1 cellular context compared by ENCODE assay signal in the genomic region with DNA sequence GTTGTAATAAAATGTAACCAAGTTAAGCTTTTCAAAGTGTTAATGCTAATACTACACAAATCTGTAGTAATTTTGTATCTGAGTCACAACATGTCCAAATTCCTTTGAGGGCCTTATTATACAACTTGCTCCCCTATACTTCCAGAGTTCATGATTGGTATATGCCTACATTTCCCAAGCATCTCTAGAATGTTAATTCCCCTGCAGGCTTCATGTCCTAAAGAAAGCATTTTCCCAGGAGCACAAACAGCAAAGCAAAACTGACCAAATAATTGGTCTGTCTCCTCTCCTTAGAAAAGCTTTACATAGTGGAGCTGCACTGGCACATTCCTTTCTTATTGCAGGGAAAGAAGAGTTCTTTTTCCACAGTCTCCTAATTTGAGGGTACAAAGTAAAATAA.
TF ChIP-seq lines count a peak whose summit lies in the region.

No MANE protein-coding gene starts in this region.

TF ChIP-seq in K562, 482 proteins besides CTCF, POLR2A, EP300 and RAD21:
- TF ChIP-seq, protein P1, sequence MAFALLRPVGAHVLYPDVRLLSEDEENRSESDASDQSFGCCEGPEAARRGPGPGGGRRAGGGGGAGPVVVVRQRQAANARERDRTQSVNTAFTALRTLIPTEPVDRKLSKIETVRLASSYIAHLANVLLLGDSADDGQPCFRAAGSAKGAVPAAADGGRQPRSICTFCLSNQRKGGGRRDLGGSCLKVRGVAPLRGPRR (CRISPR knock-in tag; IDR thresholded peaks at IDR 0.05) = no peak
- TF ChIP-seq, protein P2, sequence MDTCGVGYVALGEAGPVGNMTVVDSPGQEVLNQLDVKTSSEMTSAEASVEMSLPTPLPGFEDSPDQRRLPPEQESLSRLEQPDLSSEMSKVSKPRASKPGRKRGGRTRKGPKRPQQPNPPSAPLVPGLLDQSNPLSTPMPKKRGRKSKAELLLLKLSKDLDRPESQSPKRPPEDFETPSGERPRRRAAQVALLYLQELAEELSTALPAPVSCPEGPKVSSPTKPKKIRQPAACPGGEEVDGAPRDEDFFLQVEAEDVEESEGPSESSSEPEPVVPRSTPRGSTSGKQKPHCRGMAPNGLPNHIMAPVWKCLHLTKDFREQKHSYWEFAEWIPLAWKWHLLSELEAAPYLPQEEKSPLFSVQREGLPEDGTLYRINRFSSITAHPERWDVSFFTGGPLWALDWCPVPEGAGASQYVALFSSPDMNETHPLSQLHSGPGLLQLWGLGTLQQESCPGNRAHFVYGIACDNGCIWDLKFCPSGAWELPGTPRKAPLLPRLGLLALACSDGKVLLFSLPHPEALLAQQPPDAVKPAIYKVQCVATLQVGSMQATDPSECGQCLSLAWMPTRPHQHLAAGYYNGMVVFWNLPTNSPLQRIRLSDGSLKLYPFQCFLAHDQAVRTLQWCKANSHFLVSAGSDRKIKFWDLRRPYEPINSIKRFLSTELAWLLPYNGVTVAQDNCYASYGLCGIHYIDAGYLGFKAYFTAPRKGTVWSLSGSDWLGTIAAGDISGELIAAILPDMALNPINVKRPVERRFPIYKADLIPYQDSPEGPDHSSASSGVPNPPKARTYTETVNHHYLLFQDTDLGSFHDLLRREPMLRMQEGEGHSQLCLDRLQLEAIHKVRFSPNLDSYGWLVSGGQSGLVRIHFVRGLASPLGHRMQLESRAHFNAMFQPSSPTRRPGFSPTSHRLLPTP (IDR thresholded peaks at IDR 0.05; ENCODE audit: borderline replicate concordance, extremely low read depth, insufficient read length) = no peak
- TF ChIP-seq FOXM1 (IDR thresholded peaks at IDR 0.05; ENCODE audit: low read depth) = no peak
- no peak for TF ChIP-seq FOXM1 (CRISPR knock-in tag; IDR thresholded peaks at IDR 0.05; ENCODE audit: low read depth)
- TF ChIP-seq TCF7L2 (IDR thresholded peaks at IDR 0.05; ENCODE audit: low read depth, low read length) = no peak
- no peak for TF ChIP-seq KLF16 (IDR thresholded peaks at IDR 0.05)
- TF ChIP-seq TCFL5 (CRISPR knock-in tag; conservative IDR thresholded peaks at IDR 0.05) = no peak
- TF ChIP-seq HNRNPLL (IDR thresholded peaks at IDR 0.05; ENCODE audit: low read depth, low read length, poor library complexity, severe bottlenecking) = no peak
- TF ChIP-seq KDM5B (IDR thresholded peaks at IDR 0.05; ENCODE audit: insufficient replicate concordance, low read depth, low read length) = no peak
- TF ChIP-seq, protein P3, sequence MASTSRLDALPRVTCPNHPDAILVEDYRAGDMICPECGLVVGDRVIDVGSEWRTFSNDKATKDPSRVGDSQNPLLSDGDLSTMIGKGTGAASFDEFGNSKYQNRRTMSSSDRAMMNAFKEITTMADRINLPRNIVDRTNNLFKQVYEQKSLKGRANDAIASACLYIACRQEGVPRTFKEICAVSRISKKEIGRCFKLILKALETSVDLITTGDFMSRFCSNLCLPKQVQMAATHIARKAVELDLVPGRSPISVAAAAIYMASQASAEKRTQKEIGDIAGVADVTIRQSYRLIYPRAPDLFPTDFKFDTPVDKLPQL (IDR thresholded peaks at IDR 0.05; ENCODE audit: extremely low read depth, insufficient read length) = no peak
- TF ChIP-seq HMG20B (CRISPR knock-in tag; IDR thresholded peaks at IDR 0.05) = no peak
- TF ChIP-seq JUND (IDR thresholded peaks at IDR 0.05; ENCODE audit: borderline replicate concordance, low read depth, low read length) = no peak
- no peak for TF ChIP-seq JUND (tag; IDR thresholded peaks at IDR 0.05; ENCODE audit: borderline replicate concordance, low read depth, low read length)
- no peak for TF ChIP-seq FOXJ3 (CRISPR knock-in tag; IDR thresholded peaks at IDR 0.05)
- no peak for TF ChIP-seq ZNF830 (CRISPR knock-in tag; IDR thresholded peaks at IDR 0.05)
- TF ChIP-seq SMAD1 (IDR thresholded peaks at IDR 0.05; ENCODE audit: low read depth, low read length, partially characterized antibody) = no peak
